23 cellular contexts compared by ENCODE assay signal in genomic region chr6:165627366-165627765, GRCh38. TPM values are rescaled to one million over a fixed set of nuclear protein-coding genes. Genes with fewer than 3 reads are reported as not detected.
"Had no signal": no experiment of that assay in that cellular context is flagged by ENCODE, and none has a peak within 500 bp of the region (broad histone marks: within the 10 kb centered on the region; RNA-seq: fewer than 3 reads in every experiment).

No MANE protein-coding gene starts in this region.

- H3K27ac Mint-ChIP-seq: T-cell, T-helper 17 cell had no signal

- H3K27me3 ChIP-seq: MG63, Peyer's patch, SJCRH30 had no signal

- H3K4me1 ChIP-seq: Peyer's patch had no signal

- H3K27me3 Mint-ChIP-seq: T-cell, T-helper 17 cell had no signal

- DNase-seq: Karpas-422, KG1, MG63, NCI-H1092, NCI-H1436, NCI-H1694, NCI-H187 treated with DMSO at 0.1 percent for 48 hours, NCI-H2029 treated with DMSO at 0.1 percent for 48 hours, NCI-H2107, NCI-H2171 treated with DMSO at 0.1 percent for 48 hours, NCI-H345, NCI-H446 treated with DMSO at 0.1 percent for 48 hours, NCI-H526, NCI-H748 treated with DMSO at 0.1 percent for 48 hours, PC-3, Peyer's patch, SHP77 treated with DMSO at 0.1 percent for 48 hours, SW 1271, T-cell, T-helper 17 cell had no signal

- H3K4me3 Mint-ChIP-seq: T-cell, T-helper 17 cell had no signal

- ATAC-seq: PC-3, Right ventricle myocardium inferior, T-cell, T-helper 17 cell had no signal

- H3K4me3 ChIP-seq: MG63, Peyer's patch, SJCRH30 had no signal

- H3K27ac ChIP-seq: Peyer's patch, SJCRH30 had no signal

- H3K9me3 ChIP-seq: MG63, Peyer's patch had no signal

- H3K36me3 Mint-ChIP-seq: T-cell had no signal

- H3K36me3 ChIP-seq: MG63, Peyer's patch, SJCRH30 had no signal

RNA-seq across cellular contexts. Expression of gene PDE10A, which starts 35.7 kb away (rescaled TPM):
- total RNA-seq: OCI-LY7 had no signal
